Comparison of ENCODE assay signal across 21 cellular contexts in the genomic region with DNA sequence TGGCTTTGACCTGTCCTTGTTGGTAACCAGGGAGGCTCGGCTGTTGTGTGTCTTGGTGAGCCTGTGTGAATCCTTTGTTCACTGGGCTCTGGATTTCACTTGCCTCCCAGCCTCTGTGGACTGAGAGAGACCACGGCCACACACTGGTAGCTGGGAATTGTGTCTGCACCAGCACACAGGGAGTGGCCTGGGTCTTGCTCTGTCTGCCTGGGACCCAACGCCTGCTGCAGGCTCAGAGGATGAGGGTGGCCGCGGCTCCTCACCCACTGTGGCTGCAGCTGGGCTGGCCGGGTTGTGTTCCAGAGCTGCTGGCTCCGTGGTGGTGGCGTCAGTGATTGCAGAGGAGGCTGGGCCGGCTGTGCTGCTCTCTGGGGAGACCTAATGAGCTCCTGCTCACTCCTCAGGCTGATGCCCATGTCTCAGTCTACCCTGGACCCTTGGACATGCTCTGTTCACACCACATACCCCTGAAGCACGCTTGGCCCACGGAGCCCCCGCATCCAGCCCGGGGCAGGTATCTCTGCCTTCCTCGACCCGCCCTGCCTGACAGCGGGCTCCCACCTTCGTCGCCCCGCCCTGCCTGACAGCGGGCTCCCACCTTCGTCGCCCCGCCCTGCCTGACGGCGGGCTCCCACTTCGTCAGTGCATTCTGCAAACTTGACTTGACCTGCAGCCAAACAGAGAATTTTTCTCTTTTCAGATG.
"Had no signal": no experiment of that assay in that cellular context is flagged by ENCODE, and none has a peak within 500 bp of the region (broad histone marks: within the 10 kb centered on the region; RNA-seq: fewer than 3 reads in every experiment).

No MANE protein-coding gene starts in this region.

- H3K36me3 ChIP-seq: cardiac muscle cell, lower lobe of right lung, prostate gland, right atrium auricular region had no signal

- H3K4me3 Mint-ChIP-seq: activated naive CD8-positive, alpha-beta T cell treated with anti-CD3 and anti-CD28 coated beads, Interleukin-2, amount 10 ng/mL, durations not matched to agents 7 days and 5 days; nephron progenitor cell; T-cell; type B pancreatic cell had no signal

- H3K9ac ChIP-seq: SK-N-SH had no signal

- H3K27me3 ChIP-seq: cardiac muscle cell, right atrium auricular region, testis had no signal

- H3K36me3 Mint-ChIP-seq: activated naive CD8-positive, alpha-beta T cell treated with anti-CD3 and anti-CD28 coated beads, Interleukin-2, amount 10 ng/mL, durations not matched to agents 7 days and 5 days; T-cell had no signal

- ATAC-seq: left colon, lower lobe of right lung, T-cell had no signal

- H3K27ac Mint-ChIP-seq: activated naive CD8-positive, alpha-beta T cell treated with anti-CD3 and anti-CD28 coated beads, Interleukin-2, amount 10 ng/mL, durations not matched to agents 7 days and 5 days; nephron progenitor cell; T-cell; type B pancreatic cell had no signal

- DNase-seq: activated naive CD4-positive, alpha-beta T cell treated with Interleukin-2 at 50 U/mL for 16 hours; activated naive CD8-positive, alpha-beta T cell treated with anti-CD3 and anti-CD28 coated beads, Interleukin-2, amount 10 ng/mL, durations not matched to agents 7 days and 5 days; amygdala; dorsolateral prefrontal cortex; foreskin melanocyte; glutamatergic neuron; hippocampal formation; left colon; lower lobe of right lung; midbrain; nephron progenitor cell; SK-N-SH; stimulated activated CD4-positive, alpha-beta T cell treated with anti-CD3 and anti-CD28 coated beads, Interleukin-4, amount 100 ng/mL, for 1 hour; T-cell; T-helper 9 cell; testis had no signal

- H3K9me3 ChIP-seq: lower lobe of right lung, prostate gland, right atrium auricular region, SK-N-SH, testis had no signal

- H3K27ac ChIP-seq: cardiac muscle cell, dorsolateral prefrontal cortex, lower lobe of right lung, prostate gland, right atrium auricular region, skin epidermis, testis had no signal

- H3K4me3 ChIP-seq: cardiac muscle cell, dorsolateral prefrontal cortex, lower lobe of right lung, prostate gland, right atrium auricular region, skin epidermis, testis had no signal

- H3K4me1 Mint-ChIP-seq: T-cell had no signal

- H3K9me3 Mint-ChIP-seq: activated naive CD8-positive, alpha-beta T cell treated with anti-CD3 and anti-CD28 coated beads, Interleukin-2, amount 10 ng/mL, durations not matched to agents 7 days and 5 days; nephron progenitor cell; T-cell; type B pancreatic cell had no signal

- H3K27me3 Mint-ChIP-seq: activated naive CD8-positive, alpha-beta T cell treated with anti-CD3 and anti-CD28 coated beads, Interleukin-2, amount 10 ng/mL, durations not matched to agents 7 days and 5 days had no signal

- H3K4me1 ChIP-seq: lower lobe of right lung, prostate gland, right atrium auricular region, testis had no signal

- H3K4me2 ChIP-seq: SK-N-SH had no signal
